Comparison of ENCODE assay signal across 22 cellular contexts in genomic region chr20:47670913-47671312, GRCh38.
"Had no signal": no experiment of that assay in that cellular context is flagged by ENCODE, and none has a peak within 500 bp of the region (broad histone marks: within the 10 kb centered on the region; RNA-seq: fewer than 3 reads in every experiment).

No MANE protein-coding gene starts in this region.

- ATAC-seq: foreskin keratinocyte; left colon; left ventricle myocardium superior; mucosa of descending colon; naive thymus-derived CD8-positive, alpha-beta T cell; right lobe of liver; stimulated activated memory B cell treated with anti-CD40 and anti-IgM and Interleukin-4, amounts not matched to agents 10 μg/mL and 1 μg/mL and 100 μg/mL, for 72 hours had no signal

- H3K4me3 Mint-ChIP-seq: stimulated activated memory B cell treated with anti-CD40 and anti-IgM and Interleukin-4, amounts not matched to agents 10 μg/mL and 1 μg/mL and 100 μg/mL, for 72 hours; stimulated activated naive CD8-positive, alpha-beta T cell treated with anti-CD3 and anti-CD28 coated beads, Interleukin-15, Interleukin-2, amounts not matched to agents 100 ng/mL and 50 ng/mL, for 24 hours had no signal

- H3K36me3 Mint-ChIP-seq: naive thymus-derived CD8-positive, alpha-beta T cell; stimulated activated memory B cell treated with anti-CD40 and anti-IgM and Interleukin-4, amounts not matched to agents 10 μg/mL and 1 μg/mL and 100 μg/mL, for 72 hours had no signal

- H3K36me3 ChIP-seq: prostate gland, right lobe of liver had no signal

- H3K27ac Mint-ChIP-seq: stimulated activated memory B cell treated with anti-CD40 and anti-IgM and Interleukin-4, amounts not matched to agents 10 μg/mL and 1 μg/mL and 100 μg/mL, for 72 hours; stimulated activated naive CD8-positive, alpha-beta T cell treated with anti-CD3 and anti-CD28 coated beads, Interleukin-15, Interleukin-2, amounts not matched to agents 100 ng/mL and 50 ng/mL, for 24 hours had no signal

- H3K9me3 ChIP-seq: mucosa of descending colon, prostate gland, right lobe of liver, testis, tibial nerve had no signal

- H3K4me1 ChIP-seq: foreskin keratinocyte, parathyroid adenoma, prostate gland, right lobe of liver, testis, tibial nerve had no signal

- DNase-seq: cerebellar nuclear complex; dermis blood vessel endothelial cell; foreskin keratinocyte; head of caudate nucleus; kidney; left colon; left ventricle myocardium superior; mesendoderm; mucosa of descending colon; naive thymus-derived CD8-positive, alpha-beta T cell; occipital lobe; right lobe of liver; stimulated activated CD4-positive, alpha-beta T cell treated with anti-CD3 and anti-CD28 coated beads, Interleukin-15, amount 100 ng/mL, for 24 hours; stimulated activated CD4-positive, alpha-beta T cell treated with anti-CD3 and anti-CD28 coated beads, Interleukin-1b, Interleukin-23, amount 100 ng/mL, for 48 hours; stimulated activated CD4-positive, alpha-beta T cell treated with anti-CD3 and anti-CD28 coated beads, Interleukin-4, amount 100 ng/mL, for 24 hours; testis had no signal

- H3K27ac ChIP-seq: foreskin keratinocyte, hepatocyte, parathyroid adenoma, prostate gland, right lobe of liver, testis, tibial nerve had no signal

- H3K27me3 ChIP-seq: foreskin keratinocyte, hepatocyte, right lobe of liver, testis, tibial nerve had no signal

- H3K4me3 ChIP-seq: hepatocyte, mucosa of descending colon, prostate gland, right lobe of liver, testis, tibial nerve had no signal

- H3K27me3 Mint-ChIP-seq: stimulated activated memory B cell treated with anti-CD40 and anti-IgM and Interleukin-4, amounts not matched to agents 10 μg/mL and 1 μg/mL and 100 μg/mL, for 72 hours; stimulated activated naive CD8-positive, alpha-beta T cell treated with anti-CD3 and anti-CD28 coated beads, Interleukin-15, Interleukin-2, amounts not matched to agents 100 ng/mL and 50 ng/mL, for 24 hours had no signal
